8 cellular contexts compared by ENCODE assay signal in the genomic region with DNA sequence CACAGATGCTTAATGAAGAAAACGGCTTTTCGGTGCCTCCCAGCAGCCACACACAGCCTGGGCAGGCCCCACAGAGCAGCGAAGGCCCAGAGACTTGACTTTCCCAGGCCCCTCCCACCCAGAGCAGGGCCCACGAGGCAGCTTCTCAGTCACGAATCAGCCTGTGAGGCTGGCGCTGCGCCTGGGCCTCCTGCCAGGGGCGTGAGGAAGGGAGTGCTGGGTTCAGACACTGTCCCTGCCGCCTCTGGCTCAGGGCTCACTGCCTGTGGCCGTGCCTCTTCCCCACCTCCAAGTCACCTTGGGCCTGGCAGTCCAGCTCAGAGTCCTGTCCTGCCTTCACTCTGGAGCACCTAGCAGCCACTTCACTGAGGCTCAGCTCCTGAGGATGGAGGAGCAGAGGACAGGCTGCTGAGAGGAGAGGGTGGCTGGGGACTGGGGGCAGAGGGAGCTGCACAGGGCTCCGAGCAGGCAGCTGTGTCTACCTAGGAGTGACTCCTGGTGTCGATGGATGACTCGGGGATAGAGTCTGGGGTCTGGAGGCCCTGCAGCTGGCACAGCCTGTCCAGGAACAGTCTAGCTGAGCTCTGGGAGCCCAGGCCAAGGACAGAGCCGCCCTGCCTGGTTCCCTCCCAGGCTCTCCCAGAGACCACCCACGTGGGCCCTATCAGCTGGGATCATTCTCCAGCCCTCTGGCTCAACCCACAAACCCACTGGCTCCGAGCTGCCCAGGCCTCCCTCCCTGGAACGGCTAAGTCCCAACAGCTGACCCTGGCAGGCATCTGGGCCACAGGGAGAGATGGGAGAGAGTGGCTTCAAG. TPM values are rescaled to one million over a fixed set of nuclear protein-coding genes. Genes with fewer than 3 reads are reported as not detected.
DNase-seq lines count a peak whose midpoint lies in the region; ATAC-seq and TF ChIP-seq lines count a peak whose summit lies in the region.

No MANE protein-coding gene starts in this region.

- peak overlapping the region in 5 of 11 experiments; percentile 3 to 37 (median 30); a peak in 5 of 22 replicates for H3K27ac ChIP-seq in BLaER1 treated with 17β-estradiol and CSF1 and Interleukin-3, amounts not matched to agents 10 nM and 100 nM

- no peaks in the 10 kb centered on the region for H3K9me3 Mint-ChIP-seq in IgD-negative memory B cell
- H3K9me3 Mint-ChIP-seq in activated naive CD8-positive, alpha-beta T cell treated with anti-CD3 and anti-CD28 coated beads, Interleukin-2, amount 10 ng/mL, durations not matched to agents 7 days and 5 days = no peaks in the 10 kb centered on the region

- intact Hi-C loops in Right ventricle myocardium superior (cut with DNase I) = no loop called here

- H3K4me1 Mint-ChIP-seq in IgD-negative memory B cell = peaks cover 6 to 13% (median 8%) of the 10 kb centered on the region in 3 donors
- peaks cover 29% of the 10 kb centered on the region for H3K4me1 Mint-ChIP-seq in activated naive CD8-positive, alpha-beta T cell treated with anti-CD3 and anti-CD28 coated beads, Interleukin-2, amount 10 ng/mL, durations not matched to agents 7 days and 5 days

- TF ChIP-seq CTCF in GM20000 (IDR thresholded peaks at IDR 0.05; ENCODE audit: extremely low read depth, missing control alignments) = no peak

- H3K27me3 ChIP-seq in BLaER1 treated with 17β-estradiol and CSF1 and Interleukin-3, amounts not matched to agents 10 nM and 100 nM = no peaks in the 10 kb centered on the region

- H3K4me3 ChIP-seq in BLaER1 treated with 17β-estradiol and CSF1 and Interleukin-3, amounts not matched to agents 10 nM and 100 nM = no peak overlapping the region

- H3K27ac Mint-ChIP-seq in IgD-negative memory B cell = peak overlapping the region in 2 of 3 donors; percentile 71 to 72
- H3K27ac Mint-ChIP-seq in activated naive CD8-positive, alpha-beta T cell treated with anti-CD3 and anti-CD28 coated beads, Interleukin-2, amount 10 ng/mL, durations not matched to agents 7 days and 5 days = peak overlapping the region; percentile 64

- peak overlapping the region in 4 of 11 experiments; percentile 15 to 44 (median 32); a peak in 5 of 22 replicates for H3K9ac ChIP-seq in BLaER1 treated with 17β-estradiol and CSF1 and Interleukin-3, amounts not matched to agents 10 nM and 100 nM

- no peak overlapping the region for H3K4me3 Mint-ChIP-seq in IgD-negative memory B cell
- no peak overlapping the region for H3K4me3 Mint-ChIP-seq in activated naive CD8-positive, alpha-beta T cell treated with anti-CD3 and anti-CD28 coated beads, Interleukin-2, amount 10 ng/mL, durations not matched to agents 7 days and 5 days

- H3K4me2 ChIP-seq in BLaER1 treated with 17β-estradiol and CSF1 and Interleukin-3, amounts not matched to agents 10 nM and 100 nM = peak overlapping the region in 6 of 11 experiments; percentile 4 to 41 (median 24); a peak in 5 of 22 replicates

- H3K27me3 Mint-ChIP-seq in IgD-negative memory B cell = peaks cover 2% of the 10 kb centered on the region
- no peaks in the 10 kb centered on the region for H3K27me3 Mint-ChIP-seq in activated naive CD8-positive, alpha-beta T cell treated with anti-CD3 and anti-CD28 coated beads, Interleukin-2, amount 10 ng/mL, durations not matched to agents 7 days and 5 days

- POLR2A ChIA-PET in activated naive CD8-positive, alpha-beta T cell treated with anti-CD3 and anti-CD28 coated beads, Interleukin-2, amount 10 ng/mL, durations not matched to agents 7 days and 5 days (lab: Charles Lee) = interaction anchor here (1.4 to 2.6 kb wide), 2 partner anchors 10 to 35 kb away, joined by 5 to 13 read pairs; no protein-coding TSS in a partner anchor

- peaks cover 31 to 48% (median 40%) of the 10 kb centered on the region in 10 experiments for H3K4me1 ChIP-seq in BLaER1 treated with 17β-estradiol and CSF1 and Interleukin-3, amounts not matched to agents 10 nM and 100 nM

- no peaks in the 10 kb centered on the region for H4K20me1 ChIP-seq in BLaER1 treated with 17β-estradiol and CSF1 and Interleukin-3, amounts not matched to agents 10 nM and 100 nM

- H3K36me3 Mint-ChIP-seq in IgD-negative memory B cell = peaks cover 3% of the 10 kb centered on the region
- H3K36me3 Mint-ChIP-seq in activated naive CD8-positive, alpha-beta T cell treated with anti-CD3 and anti-CD28 coated beads, Interleukin-2, amount 10 ng/mL, durations not matched to agents 7 days and 5 days = no peaks in the 10 kb centered on the region

- no peaks in the 10 kb centered on the region for H3K36me3 ChIP-seq in BLaER1 treated with 17β-estradiol and CSF1 and Interleukin-3, amounts not matched to agents 10 nM and 100 nM

- DNase-seq in activated naive CD8-positive, alpha-beta T cell treated with anti-CD3 and anti-CD28 coated beads, Interleukin-2, amount 10 ng/mL, durations not matched to agents 7 days and 5 days = no peak
- DNase-seq in Right ventricle myocardium superior (peak; percentile 97), pons (ENCODE audit: low spot score) (peak; percentile 63), NCI-H526 (lab: John Stamatoyannopoulos, UW) (no peak), GM20000 (ENCODE audit: low spot score) (no peak)
- no peak for DNase-seq in activated CD8-positive, alpha-beta memory T cell treated with anti-CD3 and anti-CD28 coated beads, Interleukin-2, amount 50 U/mL, for 48 hours

- no peaks in the 10 kb centered on the region for H3K9me3 ChIP-seq in BLaER1 treated with 17β-estradiol and CSF1 and Interleukin-3, amounts not matched to agents 10 nM and 100 nM (replicated peaks in 1 of 11)

- no peak for ATAC-seq in activated naive CD8-positive, alpha-beta T cell treated with anti-CD3 and anti-CD28 coated beads, Interleukin-2, amount 10 ng/mL, durations not matched to agents 7 days and 5 days (ENCODE audit: low read depth)
- peak; percentile 95 for ATAC-seq in Right ventricle myocardium superior (ENCODE audit: poor library complexity)

RNA-seq across cellular contexts. Expression of a gene that starts 36.4 kb away (rescaled TPM):
- polyA plus RNA-seq in IgD-negative memory B cell = 0.50 TPM
- total RNA-seq in activated naive CD8-positive, alpha-beta T cell treated with anti-CD3 and anti-CD28 coated beads, Interleukin-2, amount 10 ng/mL, durations not matched to agents 7 days and 5 days = 10 to 100 TPM; 24.9 to 30.1 TPM
- total RNA-seq in Right ventricle myocardium superior = 45.7 TPM

Comparison
In these comparisons a context has a peak if more than half of its experiments do, and no peak if none do; other contexts are left out.
1. DNase-seq: peak in Right ventricle myocardium superior (single experiment) and pons (single experiment); none in activated naive CD8-positive, alpha-beta T cell treated with anti-CD3 and anti-CD28 coated beads, Interleukin-2, amount 10 ng/mL, durations not matched to agents 7 days and 5 days (single experiment), NCI-H526 (0 of 2), GM20000 (single experiment) and activated CD8-positive, alpha-beta memory T cell treated with anti-CD3 and anti-CD28 coated beads, Interleukin-2, amount 50 U/mL, for 48 hours (single experiment).